ENCODE assay signal across 1 cellular context in the genomic region with DNA sequence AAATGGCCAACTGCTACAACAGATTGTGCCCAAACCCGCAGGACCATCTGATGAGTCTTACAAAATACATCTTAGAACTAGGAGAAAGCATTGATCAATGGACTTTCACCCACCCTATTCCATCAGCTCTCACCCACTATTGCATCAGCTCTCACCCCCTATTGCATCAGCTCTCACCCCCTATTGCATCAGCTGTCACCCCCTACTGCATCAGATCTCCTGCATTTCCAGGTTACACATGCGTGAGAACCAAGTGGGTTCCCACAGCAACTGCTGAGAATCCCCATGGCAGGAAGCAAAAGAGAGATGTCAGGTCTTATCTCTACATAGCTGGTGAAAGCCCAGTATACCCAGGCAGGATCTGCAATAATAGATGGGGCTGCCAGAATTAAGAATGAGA.
A peak's percentile ranks its signal among the peaks of the same experiment; 100 is the strongest.
TF ChIP-seq lines count a peak whose summit lies in the region.

No MANE protein-coding gene starts in this region.

TF ChIP-seq in K562, 482 proteins besides CTCF, POLR2A, EP300 and RAD21:
- TF ChIP-seq, protein P1, sequence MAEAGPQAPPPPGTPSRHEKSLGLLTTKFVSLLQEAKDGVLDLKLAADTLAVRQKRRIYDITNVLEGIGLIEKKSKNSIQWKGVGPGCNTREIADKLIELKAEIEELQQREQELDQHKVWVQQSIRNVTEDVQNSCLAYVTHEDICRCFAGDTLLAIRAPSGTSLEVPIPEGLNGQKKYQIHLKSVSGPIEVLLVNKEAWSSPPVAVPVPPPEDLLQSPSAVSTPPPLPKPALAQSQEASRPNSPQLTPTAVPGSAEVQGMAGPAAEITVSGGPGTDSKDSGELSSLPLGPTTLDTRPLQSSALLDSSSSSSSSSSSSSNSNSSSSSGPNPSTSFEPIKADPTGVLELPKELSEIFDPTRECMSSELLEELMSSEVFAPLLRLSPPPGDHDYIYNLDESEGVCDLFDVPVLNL (CRISPR knock-in tag; IDR thresholded peaks at IDR 0.05; ENCODE audit: low read depth), result no peak
- TF ChIP-seq SIN3B (IDR thresholded peaks at IDR 0.05; ENCODE audit: low read depth) (no peak), JUND (IDR thresholded peaks at IDR 0.05; ENCODE audit: borderline replicate concordance, low read depth, low read length) (no peak), JUND (tag; IDR thresholded peaks at IDR 0.05; ENCODE audit: borderline replicate concordance, low read depth, low read length) (no peak), POLR2G (IDR thresholded peaks at IDR 0.05; ENCODE audit: low read depth, low read length) (no peak), SPI1 (IDR thresholded peaks at IDR 0.05; ENCODE audit: borderline replicate concordance, low read depth, low read length) (no peak), POLR2AphosphoS2 (IDR thresholded peaks at IDR 0.05; ENCODE audit: low read length) (no peak), L3MBTL2 (IDR thresholded peaks at IDR 0.05) (no peak), CEBPG (CRISPR knock-in tag; IDR thresholded peaks at IDR 0.05) (0 out of 2 replicates have a peak, but pooled peaks have one; percentile 26), CEBPG (tag; conservative IDR thresholded peaks at IDR 0.05 in 1 of 2, IDR thresholded peaks at IDR 0.05 in 1 of 2) (peak; percentile 92), SMARCB1 (IDR thresholded peaks at IDR 0.05; ENCODE audit: insufficient read length, low read depth) (no peak), SOX6 (IDR thresholded peaks at IDR 0.05) (no peak), MAFF (IDR thresholded peaks at IDR 0.05; ENCODE audit: low read length) (no peak), MCM2 (IDR thresholded peaks at IDR 0.05; ENCODE audit: low read depth) (no peak), ZNF436 (CRISPR knock-in tag; IDR thresholded peaks at IDR 0.05) (no peak), TRIM24 (IDR thresholded peaks at IDR 0.05) (peak; percentile 79 to 84; a peak in 3 of 4 replicates), ZSCAN32 (CRISPR knock-in tag; IDR thresholded peaks at IDR 0.05) (peak; percentile 88), NFIX (CRISPR knock-in tag; IDR thresholded peaks at IDR 0.05; ENCODE audit: low read depth) (no peak), BACH1 (tag; IDR thresholded peaks at IDR 0.05) (no peak), KLF13 (tag; IDR thresholded peaks at IDR 0.05; ENCODE audit: borderline replicate concordance, low read depth) (no peak)
- TF ChIP-seq, protein P2, sequence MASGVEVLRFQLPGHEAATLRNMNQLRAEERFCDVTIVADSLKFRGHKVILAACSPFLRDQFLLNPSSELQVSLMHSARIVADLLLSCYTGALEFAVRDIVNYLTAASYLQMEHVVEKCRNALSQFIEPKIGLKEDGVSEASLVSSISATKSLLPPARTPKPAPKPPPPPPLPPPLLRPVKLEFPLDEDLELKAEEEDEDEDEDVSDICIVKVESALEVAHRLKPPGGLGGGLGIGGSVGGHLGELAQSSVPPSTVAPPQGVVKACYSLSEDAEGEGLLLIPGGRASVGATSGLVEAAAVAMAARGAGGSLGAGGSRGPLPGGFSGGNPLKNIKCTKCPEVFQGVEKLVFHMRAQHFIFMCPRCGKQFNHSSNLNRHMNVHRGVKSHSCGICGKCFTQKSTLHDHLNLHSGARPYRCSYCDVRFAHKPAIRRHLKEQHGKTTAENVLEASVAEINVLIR (CRISPR knock-in tag; IDR thresholded peaks at IDR 0.05), result no peak
- TF ChIP-seq, protein P3, sequence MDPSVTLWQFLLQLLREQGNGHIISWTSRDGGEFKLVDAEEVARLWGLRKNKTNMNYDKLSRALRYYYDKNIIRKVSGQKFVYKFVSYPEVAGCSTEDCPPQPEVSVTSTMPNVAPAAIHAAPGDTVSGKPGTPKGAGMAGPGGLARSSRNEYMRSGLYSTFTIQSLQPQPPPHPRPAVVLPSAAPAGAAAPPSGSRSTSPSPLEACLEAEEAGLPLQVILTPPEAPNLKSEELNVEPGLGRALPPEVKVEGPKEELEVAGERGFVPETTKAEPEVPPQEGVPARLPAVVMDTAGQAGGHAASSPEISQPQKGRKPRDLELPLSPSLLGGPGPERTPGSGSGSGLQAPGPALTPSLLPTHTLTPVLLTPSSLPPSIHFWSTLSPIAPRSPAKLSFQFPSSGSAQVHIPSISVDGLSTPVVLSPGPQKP (CRISPR knock-in tag; IDR thresholded peaks at IDR 0.05), result no peak
- TF ChIP-seq, protein P4, sequence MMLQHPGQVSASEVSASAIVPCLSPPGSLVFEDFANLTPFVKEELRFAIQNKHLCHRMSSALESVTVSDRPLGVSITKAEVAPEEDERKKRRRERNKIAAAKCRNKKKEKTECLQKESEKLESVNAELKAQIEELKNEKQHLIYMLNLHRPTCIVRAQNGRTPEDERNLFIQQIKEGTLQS (IDR thresholded peaks at IDR 0.05), result peak; percentile 22; the same call in 1 of the 2 replicates
- TF ChIP-seq, protein P4 (CRISPR knock-in tag; conservative IDR thresholded peaks at IDR 0.05), result no peak
- TF ChIP-seq, protein P5, sequence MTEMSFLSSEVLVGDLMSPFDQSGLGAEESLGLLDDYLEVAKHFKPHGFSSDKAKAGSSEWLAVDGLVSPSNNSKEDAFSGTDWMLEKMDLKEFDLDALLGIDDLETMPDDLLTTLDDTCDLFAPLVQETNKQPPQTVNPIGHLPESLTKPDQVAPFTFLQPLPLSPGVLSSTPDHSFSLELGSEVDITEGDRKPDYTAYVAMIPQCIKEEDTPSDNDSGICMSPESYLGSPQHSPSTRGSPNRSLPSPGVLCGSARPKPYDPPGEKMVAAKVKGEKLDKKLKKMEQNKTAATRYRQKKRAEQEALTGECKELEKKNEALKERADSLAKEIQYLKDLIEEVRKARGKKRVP (CRISPR knock-in tag; IDR thresholded peaks at IDR 0.05), result peak; percentile 97
- TF ChIP-seq, protein P6, sequence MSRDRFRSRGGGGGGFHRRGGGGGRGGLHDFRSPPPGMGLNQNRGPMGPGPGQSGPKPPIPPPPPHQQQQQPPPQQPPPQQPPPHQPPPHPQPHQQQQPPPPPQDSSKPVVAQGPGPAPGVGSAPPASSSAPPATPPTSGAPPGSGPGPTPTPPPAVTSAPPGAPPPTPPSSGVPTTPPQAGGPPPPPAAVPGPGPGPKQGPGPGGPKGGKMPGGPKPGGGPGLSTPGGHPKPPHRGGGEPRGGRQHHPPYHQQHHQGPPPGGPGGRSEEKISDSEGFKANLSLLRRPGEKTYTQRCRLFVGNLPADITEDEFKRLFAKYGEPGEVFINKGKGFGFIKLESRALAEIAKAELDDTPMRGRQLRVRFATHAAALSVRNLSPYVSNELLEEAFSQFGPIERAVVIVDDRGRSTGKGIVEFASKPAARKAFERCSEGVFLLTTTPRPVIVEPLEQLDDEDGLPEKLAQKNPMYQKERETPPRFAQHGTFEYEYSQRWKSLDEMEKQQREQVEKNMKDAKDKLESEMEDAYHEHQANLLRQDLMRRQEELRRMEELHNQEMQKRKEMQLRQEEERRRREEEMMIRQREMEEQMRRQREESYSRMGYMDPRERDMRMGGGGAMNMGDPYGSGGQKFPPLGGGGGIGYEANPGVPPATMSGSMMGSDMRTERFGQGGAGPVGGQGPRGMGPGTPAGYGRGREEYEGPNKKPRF (IDR thresholded peaks at IDR 0.05; ENCODE audit: low read depth, low read length), result no peak
TF ChIP-seq in K562: peak in this region for 5.
